In the genomic region with DNA sequence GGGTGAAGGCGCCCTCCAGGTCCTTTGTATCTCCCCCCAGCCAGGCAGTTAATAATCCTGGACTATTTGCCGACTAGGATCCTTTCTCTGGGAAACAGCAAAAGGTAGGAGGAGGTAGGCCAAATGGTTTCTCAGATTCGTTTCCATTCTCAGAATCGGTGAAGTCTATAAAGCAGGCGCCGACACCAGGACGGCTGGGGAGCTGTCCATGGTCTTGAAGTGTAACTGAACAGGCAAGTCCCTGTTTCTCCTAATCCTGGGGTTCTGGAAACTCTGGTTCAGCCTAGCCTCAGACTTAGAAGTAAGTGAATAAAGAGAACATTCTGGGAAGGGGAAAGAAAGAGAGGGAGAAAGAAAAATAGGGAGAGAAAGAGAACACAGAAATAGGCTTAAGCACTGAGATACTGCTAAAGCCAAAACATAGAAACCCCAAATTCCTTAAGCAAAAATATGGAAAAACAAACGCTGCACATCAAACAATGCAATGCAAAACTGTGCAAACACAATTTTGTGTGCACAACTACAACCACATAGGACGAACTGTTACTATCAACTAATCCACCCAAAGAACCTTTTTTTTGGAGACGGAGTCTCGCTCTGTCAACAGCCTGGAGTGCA, we compare ENCODE assay signal across 8 cellular contexts. TPM values are rescaled to one million over a fixed set of nuclear protein-coding genes. Genes with fewer than 3 reads are reported as not detected.
DNase-seq lines count a peak whose midpoint lies in the region; ATAC-seq and TF ChIP-seq lines count a peak whose summit lies in the region.

No MANE protein-coding gene starts in this region.

- H3K27me3 Mint-ChIP-seq in CD8-positive, alpha-beta memory T cell = peaks cover 21 to 59% of the 10 kb centered on the region in 2 donors

- H3K4me1 ChIP-seq in CD8-positive, alpha-beta memory T cell (ENCODE audit: insufficient read depth, low read length) = no peaks in the 10 kb centered on the region
- H3K4me1 ChIP-seq in adipocyte (ENCODE audit: control insufficient read depth, insufficient read depth, low read length) = no peaks in the 10 kb centered on the region
- H3K4me1 ChIP-seq in uterus = no peaks in the 10 kb centered on the region

- no peak overlapping the region for H3K9ac ChIP-seq in adipocyte (ENCODE audit: low read length)

- H3K36me3 ChIP-seq in CD8-positive, alpha-beta memory T cell (ENCODE audit: insufficient read depth, low read length) = no peaks in the 10 kb centered on the region
- no peaks in the 10 kb centered on the region for H3K36me3 ChIP-seq in adipocyte (ENCODE audit: control insufficient read depth, insufficient read depth, low read length, severe bottlenecking)
- H3K36me3 ChIP-seq in uterus = no peaks in the 10 kb centered on the region

- peaks cover 0 to 7% (median 0%) of the 10 kb centered on the region in 3 donors for H3K36me3 Mint-ChIP-seq in CD8-positive, alpha-beta memory T cell

- intact Hi-C loops in uterus (cut with DNase I; ENCODE audit: low total_unique reads) = no loop called here

- H3K9me3 ChIP-seq in CD8-positive, alpha-beta memory T cell (ENCODE audit: low read length) = no peaks in the 10 kb centered on the region
- H3K9me3 ChIP-seq in adipocyte (ENCODE audit: control insufficient read depth, low read length) (no peaks in the 10 kb centered on the region), uterus (no peaks in the 10 kb centered on the region)

- no peak overlapping the region for H3K4me3 ChIP-seq in CD8-positive, alpha-beta memory T cell (ENCODE audit: low read length)
- H3K4me3 ChIP-seq in adipocyte (ENCODE audit: low read length) = no peak overlapping the region
- H3K4me3 ChIP-seq in uterus = no peak overlapping the region

- H3K4me3 Mint-ChIP-seq in CD8-positive, alpha-beta memory T cell = no peak overlapping the region

- no peak overlapping the region for H3K27ac ChIP-seq in CD8-positive, alpha-beta memory T cell (ENCODE audit: low read depth, low read length)
- H3K27ac ChIP-seq in uterus = no peak overlapping the region

- peaks cover 0 to 5% (median under 1%) of the 10 kb centered on the region in 5 donors for H3K9me3 Mint-ChIP-seq in CD8-positive, alpha-beta memory T cell

- TF ChIP-seq CTCF in uterus (IDR thresholded peaks at IDR 0.05) = no peak

- no peak for TF ChIP-seq POLR2A in uterus (IDR thresholded peaks at IDR 0.05)

- POLR2A ChIA-PET in CD8-positive, alpha-beta memory T cell (lab: Charles Lee) = no interaction called here

- H3K4me1 Mint-ChIP-seq in CD8-positive, alpha-beta memory T cell = no peaks in the 10 kb centered on the region

- CTCF ChIA-PET in CD8-positive, alpha-beta memory T cell (lab: Charles Lee) = no interaction called here

- peak in 3 of 5 donors; percentile 5 to 51 (median 11) for DNase-seq in CD8-positive, alpha-beta memory T cell
- DNase-seq in LHCN-M2 (ENCODE audit: low read depth) (peak; percentile 66), adipocyte (ENCODE audit: low read depth) (peak; percentile 86), left lobe of liver (ENCODE audit: low spot score) (no peak), uterus (peak; percentile 32 to 41), hippocampal formation (lab: John Stamatoyannopoulos, UW) (no peak)

- peak; percentile 83 for ATAC-seq in left lobe of liver
- no peak for ATAC-seq in GM21723 (IDR thresholded peaks at IDR 0.05; ENCODE audit: unreplicated experiment)
- no peak for ATAC-seq in HG03095 (IDR thresholded peaks at IDR 0.05; ENCODE audit: unreplicated experiment)

- H3K27me3 ChIP-seq in CD8-positive, alpha-beta memory T cell (ENCODE audit: insufficient read depth, low read length, poor library complexity, severe bottlenecking) = no peaks in the 10 kb centered on the region
- H3K27me3 ChIP-seq in adipocyte (replicated peaks; ENCODE audit: control insufficient read depth, insufficient read depth, low read length) (peaks cover 30% of the 10 kb centered on the region), uterus (no peaks in the 10 kb centered on the region)

- H3K27ac Mint-ChIP-seq in CD8-positive, alpha-beta memory T cell = peak overlapping the region in 1 of 8 donors; percentile 14

RNA-seq across cellular contexts. Expression of a gene that starts 11.1 kb away (rescaled TPM):
- under 1 TPM; 0.73 to 0.94 TPM for total RNA-seq in CD8-positive, alpha-beta memory T cell
- not detected for polyA plus RNA-seq in CD8-positive, alpha-beta memory T cell
- total RNA-seq in LHCN-M2 (2014; rRNA removed) (not detected in 2 replicates), left lobe of liver (not detected), uterus (under 1 TPM in 1 of 4 donors, not detected in 3; 0.55 TPM)
- 0.05 TPM for polyA plus RNA-seq in LHCN-M2 (2012)

RNA-seq across cellular contexts. Expression of a gene that starts 20.1 kb away (rescaled TPM):
- total RNA-seq in CD8-positive, alpha-beta memory T cell = not detected
- not detected for polyA plus RNA-seq in CD8-positive, alpha-beta memory T cell
- total RNA-seq in LHCN-M2 (2014; rRNA removed) (not detected in 2 replicates), left lobe of liver (not detected), uterus (under 1 TPM in 2 of 4 donors, not detected in 2; 0.26 to 0.35 TPM)
- polyA plus RNA-seq in LHCN-M2 (2012) = 0.02 TPM

Comparison
In these comparisons a context has a peak if more than half of its experiments do, and no peak if none do; other contexts are left out.
1. DNase-seq: peak in CD8-positive, alpha-beta memory T cell (3 of 5), LHCN-M2 (single experiment), adipocyte (single experiment) and uterus (2 of 2); none in left lobe of liver (single experiment) and hippocampal formation (0 of 2).